10 cellular contexts compared by ENCODE assay signal in genomic region chr1:66282885-66283284, GRCh38.
DNase-seq lines count a peak whose midpoint lies in the region; ATAC-seq and TF ChIP-seq lines count a peak whose summit lies in the region.
"Had no signal": no experiment of that assay in that cellular context is flagged by ENCODE, and none has a peak within 500 bp of the region (broad histone marks: within the 10 kb centered on the region; RNA-seq: fewer than 3 reads in every experiment).

No MANE protein-coding gene starts in this region.

- H3K27ac ChIP-seq in mammary epithelial cell (ENCODE audit: insufficient read depth, low read depth, low read length) (peak overlapping the region; percentile 36), stomach (peak overlapping the region in 3 of 5 donors; percentile 2 to 35 (median 27)), esophagus muscularis mucosa (replicated peaks in 1 of 4) (peak overlapping the region in 1 of 4 donors; percentile 4)
- H3K27ac ChIP-seq: neural progenitor cell had no signal

- no peaks in the 10 kb centered on the region for H3K79me2 ChIP-seq in mammary epithelial cell (ENCODE audit: insufficient read depth, low read length)

- no peak overlapping the region for H3K4me3 ChIP-seq in mammary epithelial cell (replicated peaks in 1 of 3; ENCODE audit: insufficient read depth in 1 of 3, low read depth in 2 of 3, low read length in 3 of 3)
- no peak overlapping the region for H3K4me3 ChIP-seq in stomach
- no peak overlapping the region for H3K4me3 ChIP-seq in esophagus muscularis mucosa
- H3K4me3 ChIP-seq: neural progenitor cell, uterus had no signal

- intact Hi-C loops in mammary epithelial cell (cut with micrococcal nuclease): no loop called here
- intact Hi-C loops in stomach (cut with DNase I; ENCODE audit: low total_unique reads): no loop called here
- intact Hi-C loops in esophagus muscularis mucosa (cut with DNase I): no loop called here

- TF ChIP-seq POLR2A in stomach (IDR thresholded peaks at IDR 0.05) (no peak), esophagus muscularis mucosa (IDR thresholded peaks at IDR 0.05; ENCODE audit: low read depth) (no peak)

- H3K27me3 ChIP-seq in mammary epithelial cell (ENCODE audit: insufficient read depth, low read length) (no peaks in the 10 kb centered on the region), stomach (no peaks in the 10 kb centered on the region), esophagus muscularis mucosa (no peaks in the 10 kb centered on the region)
- H3K27me3 ChIP-seq: neural progenitor cell, uterus had no signal

- no TSS peak for BruUV-seq in mammary epithelial cell (replicated peaks; lab: Mats Ljungman, UMichigan)

- H2AFZ ChIP-seq in mammary epithelial cell (ENCODE audit: low read depth, low read length): no peak overlapping the region
- H2AFZ ChIP-seq: neural progenitor cell had no signal

- dilution Hi-C loops in mammary epithelial cell (cut with HindIII; ENCODE audit: low sequenced_read_pairs): no loop called here

- H3K27ac Mint-ChIP-seq in activated T-cell treated with anti-CD3 and anti-CD28 coated beads, Interleukin-2, amount 50 U/mL, for 72 hours: peak overlapping the region; percentile 98
- H3K27ac Mint-ChIP-seq: neural progenitor cell had no signal

- no peaks in the 10 kb centered on the region for H3K36me3 ChIP-seq in mammary epithelial cell (ENCODE audit: insufficient read depth, low read length)
- no peaks in the 10 kb centered on the region for H3K36me3 ChIP-seq in stomach
- no peaks in the 10 kb centered on the region for H3K36me3 ChIP-seq in esophagus muscularis mucosa
- H3K36me3 ChIP-seq: neural progenitor cell, uterus had no signal

- peaks cover 2 to 3% of the 10 kb centered on the region in 2 donors for H3K9me3 Mint-ChIP-seq in activated T-cell treated with anti-CD3 and anti-CD28 coated beads, Interleukin-2, amount 50 U/mL, for 72 hours
- H3K9me3 Mint-ChIP-seq: neural progenitor cell had no signal

- H3K27me3 Mint-ChIP-seq in activated T-cell treated with anti-CD3 and anti-CD28 coated beads, Interleukin-2, amount 50 U/mL, for 72 hours (ENCODE audit: low read depth): no peaks in the 10 kb centered on the region

- in situ Hi-C loops in mammary epithelial cell (cut with MboI; ENCODE audit: low sequenced_read_pairs in 2 of 2): no loop called here

- ATAC-seq in activated T-cell treated with anti-CD3 and anti-CD28 coated beads, Interleukin-2, amount 50 U/mL, for 72 hours (replicated peaks in 1 of 2): no peak
- peak; percentile 1 for ATAC-seq in HG03460 (IDR thresholded peaks at IDR 0.05; ENCODE audit: unreplicated experiment)

- H4K20me1 ChIP-seq in mammary epithelial cell (ENCODE audit: insufficient read depth, low read length): no peaks in the 10 kb centered on the region

- H3K4me1 Mint-ChIP-seq in activated T-cell treated with anti-CD3 and anti-CD28 coated beads, Interleukin-2, amount 50 U/mL, for 72 hours (ENCODE audit: low read depth): peaks cover 80% of the 10 kb centered on the region
- H3K4me1 Mint-ChIP-seq: neural progenitor cell had no signal

- no peak overlapping the region for H3K4me2 ChIP-seq in mammary epithelial cell (ENCODE audit: insufficient read depth, low read depth, low read length)
- H3K4me2 ChIP-seq: neural progenitor cell had no signal

- CTCF ChIA-PET in mammary epithelial cell (lab: Charles Lee; ENCODE audit: low non-redundant PET): interaction anchor here (0.7 kb wide), 1 partner anchor 153 kb away, joined by 3 read pairs; no protein-coding TSS in a partner anchor

- H3K4me1 ChIP-seq in mammary epithelial cell (ENCODE audit: insufficient read depth, low read length) (peaks cover 22% of the 10 kb centered on the region), stomach (peaks cover 0 to 37% (median 19%) of the 10 kb centered on the region in 4 donors), esophagus muscularis mucosa (peaks cover 6 to 24% (median 22%) of the 10 kb centered on the region in 4 donors)
- H3K4me1 ChIP-seq: neural progenitor cell, uterus had no signal

- DNase-seq in activated T-cell treated with anti-CD3 and anti-CD28 coated beads, Interleukin-2, amount 50 U/mL, for 72 hours: no peak
- DNase-seq in activated T-cell treated with anti-CD3 and anti-CD28 coated beads, Interleukin-2, amount 50 U/mL, for 48 hours: no peak
- DNase-seq in mammary epithelial cell (no peak), stomach (no peak), NCI-H1092 (lab: John Stamatoyannopoulos, UW) (no peak), esophagus muscularis mucosa (ENCODE audit: extremely low spot score) (no peak), NCI-H2227 (lab: John Stamatoyannopoulos, UW; ENCODE audit: unreplicated experiment) (no peak)

- H3K9me3 ChIP-seq in mammary epithelial cell (replicated peaks; ENCODE audit: insufficient read depth, low read length) (no peaks in the 10 kb centered on the region), stomach (no peaks in the 10 kb centered on the region), esophagus muscularis mucosa (no peaks in the 10 kb centered on the region)
- H3K9me3 ChIP-seq: uterus had no signal

- TF ChIP-seq EP300 in stomach (IDR thresholded peaks at IDR 0.05): no peak
- no peak for TF ChIP-seq EP300 in esophagus muscularis mucosa (IDR thresholded peaks at IDR 0.05)

- peak overlapping the region; percentile 35 to 83 for H3K4me3 Mint-ChIP-seq in activated T-cell treated with anti-CD3 and anti-CD28 coated beads, Interleukin-2, amount 50 U/mL, for 72 hours
- H3K4me3 Mint-ChIP-seq: neural progenitor cell had no signal

- peaks cover under 1 to 3% of the 10 kb centered on the region in 2 donors for H3K36me3 Mint-ChIP-seq in activated T-cell treated with anti-CD3 and anti-CD28 coated beads, Interleukin-2, amount 50 U/mL, for 72 hours (ENCODE audit: insufficient read depth in 2 of 2)
- H3K36me3 Mint-ChIP-seq: neural progenitor cell had no signal

- H3K9ac ChIP-seq in mammary epithelial cell (ENCODE audit: insufficient read depth, low read length): no peak overlapping the region
- H3K9ac ChIP-seq: neural progenitor cell had no signal

- no peak for TF ChIP-seq CTCF in mammary epithelial cell (conservative IDR thresholded peaks at IDR 0.05 in 1 of 2, IDR thresholded peaks at IDR 0.05 in 1 of 2; ENCODE audit: extremely low read depth in 1 of 2, insufficient read depth in 1 of 2, low read depth in 1 of 2, low read length in 2 of 2)
- no peak for TF ChIP-seq CTCF in stomach (IDR thresholded peaks at IDR 0.05)
- no peak for TF ChIP-seq CTCF in esophagus muscularis mucosa (IDR thresholded peaks at IDR 0.05)
